Comparison of ENCODE assay signal across 25 cellular contexts in the genomic region with DNA sequence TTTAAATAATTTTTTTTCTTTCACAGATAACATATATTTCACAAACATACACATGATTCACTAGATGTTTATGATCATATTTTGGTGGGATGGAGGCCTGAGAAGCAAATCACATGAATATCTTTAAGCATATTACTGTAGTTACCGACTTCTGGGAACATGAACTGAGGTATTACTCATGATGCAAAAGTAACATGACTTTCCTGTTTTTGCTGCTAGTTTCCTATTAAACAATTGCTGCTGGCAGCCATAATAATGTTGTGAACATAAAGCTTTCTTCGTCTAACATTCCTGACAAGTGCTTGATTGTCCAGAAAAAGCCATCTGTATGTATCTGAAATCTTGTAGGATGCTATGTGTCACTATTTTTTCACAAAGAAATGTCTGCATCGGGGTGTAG.
"Had no signal": no experiment of that assay in that cellular context is flagged by ENCODE, and none has a peak within 500 bp of the region (broad histone marks: within the 10 kb centered on the region; RNA-seq: fewer than 3 reads in every experiment).

No MANE protein-coding gene starts in this region.

- H3K79me2 ChIP-seq: parathyroid adenoma had no signal

- H2AFZ ChIP-seq: parathyroid adenoma had no signal

- H3K9me3 ChIP-seq: psoas muscle, stomach, suprapubic skin, tibial nerve had no signal

- H3K27me3 ChIP-seq: stomach had no signal

- H3K36me3 ChIP-seq: stomach, suprapubic skin, tibial nerve had no signal

- H3K4me3 ChIP-seq: dorsolateral prefrontal cortex, psoas muscle, stomach, suprapubic skin, tibial nerve had no signal

- H3K9ac ChIP-seq: parathyroid adenoma had no signal

- ATAC-seq: esophagus mucosa; left ventricle myocardium superior; psoas muscle; right cardiac atrium; stimulated activated naive B cell treated with anti-CD40 and anti-IgM and Interleukin-4, amounts not matched to agents 10 μg/mL and 1 μg/mL and 100 μg/mL, for 72 hours had no signal

- DNase-seq: activated CD4-positive, alpha-beta T cell treated with anti-CD3 and anti-CD28 coated beads for 4 hours; activated CD4-positive, alpha-beta T cell treated with anti-CD3 and anti-CD28 coated beads, Interleukin-2, amount 50 U/mL, for 4 hours; activated effector memory CD4-positive, alpha-beta T cell treated with Interleukin-2 at 50 U/mL for 16 hours; activated naive CD4-positive, alpha-beta T cell treated with Interleukin-2 at 50 U/mL for 16 hours; anterior cingulate cortex; dorsolateral prefrontal cortex; effector memory CD4-positive, alpha-beta T cell; glutamatergic neuron; islet precursor cell; left ventricle myocardium superior; mammary epithelial cell; naive B cell; occipital lobe; psoas muscle; right cardiac atrium; stimulated activated CD4-positive, alpha-beta T cell treated with anti-CD3 and anti-CD28 coated beads, Interleukin-15, amount 100 ng/mL, for 24 hours; stimulated activated CD4-positive, alpha-beta T cell treated with anti-CD3 and anti-CD28 coated beads, Interleukin-2, amount 100 ng/mL, for 24 hours; stimulated activated naive B cell treated with anti-CD40 and anti-IgM and Interleukin-4, amounts not matched to agents 10 μg/mL and 1 μg/mL and 100 μg/mL, for 72 hours; stomach; T-helper 9 cell had no signal

- H3K4me1 ChIP-seq: parathyroid adenoma, psoas muscle, stomach, tibial nerve had no signal

- H3K27ac ChIP-seq: dorsolateral prefrontal cortex, parathyroid adenoma, psoas muscle, stomach, suprapubic skin, tibial nerve, VCaP had no signal
